22 cellular contexts compared by ENCODE assay signal in genomic region chr6:139497344-139497961, GRCh38.
"Had no signal": no experiment of that assay in that cellular context is flagged by ENCODE, and none has a peak within 500 bp of the region (broad histone marks: within the 10 kb centered on the region; RNA-seq: fewer than 3 reads in every experiment).

No MANE protein-coding gene starts in this region.

- H3K36me3 ChIP-seq: gastrocnemius medialis, lower lobe of right lung, right lobe of liver, thoracic aorta, tibial nerve, upper lobe of left lung had no signal

- ATAC-seq: esophagus mucosa; gastrocnemius medialis; left ventricle myocardium superior; lower lobe of right lung; natural killer cell; stimulated activated naive B cell treated with anti-CD40 and anti-IgM and Interleukin-4, amounts not matched to agents 10 μg/mL and 1 μg/mL and 100 μg/mL, for 72 hours had no signal

- H3K4me1 ChIP-seq: gastrocnemius medialis, lower lobe of right lung, tibial nerve, upper lobe of left lung had no signal

- H3K27ac ChIP-seq: gastrocnemius medialis, lower lobe of right lung, parathyroid adenoma, right lobe of liver, thoracic aorta, tibial nerve, upper lobe of left lung had no signal

- H3K9me3 Mint-ChIP-seq: natural killer cell; stimulated activated naive CD8-positive, alpha-beta T cell treated with anti-CD3 and anti-CD28 coated beads, Interleukin-15, Interleukin-2, amounts not matched to agents 100 ng/mL and 50 ng/mL, for 24 hours had no signal

- DNase-seq: cortex of kidney; foreskin fibroblast; gastrocnemius medialis; head of caudate nucleus; left ventricle myocardium superior; lower lobe of right lung; natural killer cell; occipital lobe; right lobe of liver; small intestine; stimulated activated CD4-positive, alpha-beta T cell treated with anti-CD3 and anti-CD28 coated beads, Interleukin-15, amount 100 ng/mL, for 24 hours; stimulated activated CD4-positive, alpha-beta T cell treated with anti-CD3 and anti-CD28 coated beads, Interleukin-2, amount 100 ng/mL, for 48 hours; stimulated activated naive B cell treated with anti-CD40 and anti-IgM and Interleukin-4, amounts not matched to agents 10 μg/mL and 1 μg/mL and 100 μg/mL, for 72 hours; upper lobe of left lung had no signal

- H3K4me3 ChIP-seq: gastrocnemius medialis, lower lobe of right lung, right lobe of liver, thoracic aorta, tibial nerve, upper lobe of left lung had no signal

- FAIRE-seq: keratinocyte, small intestine, urothelium cell line had no signal

- H3K4me3 Mint-ChIP-seq: natural killer cell; stimulated activated naive B cell treated with anti-CD40 and anti-IgM and Interleukin-4, amounts not matched to agents 10 μg/mL and 1 μg/mL and 100 μg/mL, for 72 hours; stimulated activated naive CD8-positive, alpha-beta T cell treated with anti-CD3 and anti-CD28 coated beads, Interleukin-15, Interleukin-2, amounts not matched to agents 100 ng/mL and 50 ng/mL, for 24 hours had no signal

- H3K27me3 Mint-ChIP-seq: progenitor cell of endocrine pancreas; stimulated activated naive B cell treated with anti-CD40 and anti-IgM and Interleukin-4, amounts not matched to agents 10 μg/mL and 1 μg/mL and 100 μg/mL, for 72 hours; stimulated activated naive CD8-positive, alpha-beta T cell treated with anti-CD3 and anti-CD28 coated beads, Interleukin-15, Interleukin-2, amounts not matched to agents 100 ng/mL and 50 ng/mL, for 24 hours had no signal

- H3K9me3 ChIP-seq: gastrocnemius medialis, lower lobe of right lung, right lobe of liver, thoracic aorta, tibial nerve, upper lobe of left lung had no signal

- H3K36me3 Mint-ChIP-seq: natural killer cell had no signal

- H3K27ac Mint-ChIP-seq: natural killer cell; progenitor cell of endocrine pancreas; stimulated activated naive B cell treated with anti-CD40 and anti-IgM and Interleukin-4, amounts not matched to agents 10 μg/mL and 1 μg/mL and 100 μg/mL, for 72 hours; stimulated activated naive CD8-positive, alpha-beta T cell treated with anti-CD3 and anti-CD28 coated beads, Interleukin-15, Interleukin-2, amounts not matched to agents 100 ng/mL and 50 ng/mL, for 24 hours had no signal

- H3K4me1 Mint-ChIP-seq: natural killer cell; stimulated activated naive B cell treated with anti-CD40 and anti-IgM and Interleukin-4, amounts not matched to agents 10 μg/mL and 1 μg/mL and 100 μg/mL, for 72 hours had no signal

- H3K27me3 ChIP-seq: gastrocnemius medialis, right lobe of liver, tibial nerve, upper lobe of left lung had no signal
